9 cellular contexts compared by ENCODE assay signal in the genomic region with DNA sequence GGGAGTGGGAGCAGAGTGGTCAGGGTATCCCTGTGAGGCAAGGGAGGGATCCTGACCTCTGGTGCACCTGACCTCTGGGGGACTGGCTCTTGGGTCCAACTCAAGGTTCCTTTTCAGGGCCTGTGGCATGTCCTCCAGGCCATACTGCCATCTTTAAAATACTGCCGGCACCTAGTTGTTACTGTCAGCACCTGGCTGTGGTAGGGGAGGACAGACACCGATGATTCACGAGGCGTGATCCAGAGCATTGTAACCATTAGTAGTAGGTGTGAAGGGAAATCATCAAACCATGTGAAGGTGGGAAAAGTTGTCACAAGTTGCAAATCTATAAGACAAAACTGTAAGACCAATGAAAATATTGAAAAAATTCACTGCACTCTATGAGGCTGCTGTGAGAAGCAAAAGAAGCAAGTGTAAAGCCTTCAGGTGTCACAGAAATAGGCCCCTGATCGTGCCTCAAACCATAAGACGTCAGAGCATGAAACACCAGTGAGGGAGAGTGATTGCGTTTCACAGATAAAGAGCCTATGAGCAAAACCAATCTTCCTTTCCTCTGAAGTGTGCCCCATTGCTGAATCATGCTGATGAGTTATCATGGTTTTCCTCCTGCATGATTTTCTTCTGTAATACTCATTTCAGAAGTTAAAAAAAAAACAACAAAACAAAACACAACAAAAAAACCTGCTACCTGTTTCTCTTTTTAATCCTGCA. TPM values are rescaled to one million over a fixed set of nuclear protein-coding genes. Genes with fewer than 3 reads are reported as not detected.
DNase-seq lines count a peak whose midpoint lies in the region; ATAC-seq, FAIRE-seq and TF ChIP-seq lines count a peak whose summit lies in the region.
"Had no signal": no experiment of that assay in that cellular context is flagged by ENCODE, and none has a peak within 500 bp of the region (broad histone marks: within the 10 kb centered on the region; RNA-seq: fewer than 3 reads in every experiment).

No MANE protein-coding gene starts in this region.

- peak; percentile 89 to 90 for ATAC-seq in activated T-cell treated with anti-CD3 and anti-CD28 coated beads, Interleukin-2, amount 50 U/mL, for 72 hours (replicated peaks in 1 of 2)
- no peak for ATAC-seq in HG03469 (IDR thresholded peaks at IDR 0.05; ENCODE audit: unreplicated experiment)

- H3K36me3 Mint-ChIP-seq in activated T-cell treated with anti-CD3 and anti-CD28 coated beads, Interleukin-2, amount 50 U/mL, for 72 hours (ENCODE audit: insufficient read depth in 2 of 2), result peaks cover 0 to 2% of the 10 kb centered on the region in 2 donors
- no peaks in the 10 kb centered on the region for H3K36me3 Mint-ChIP-seq in type B pancreatic cell
- H3K36me3 Mint-ChIP-seq: brain had no signal

- peak overlapping the region; percentile 77 to 78 for H3K4me3 Mint-ChIP-seq in activated T-cell treated with anti-CD3 and anti-CD28 coated beads, Interleukin-2, amount 50 U/mL, for 72 hours
- no peak overlapping the region for H3K4me3 Mint-ChIP-seq in type B pancreatic cell
- H3K4me3 Mint-ChIP-seq: brain had no signal

- H3K9me3 Mint-ChIP-seq in activated T-cell treated with anti-CD3 and anti-CD28 coated beads, Interleukin-2, amount 50 U/mL, for 72 hours, result no peaks in the 10 kb centered on the region
- no peaks in the 10 kb centered on the region for H3K9me3 Mint-ChIP-seq in type B pancreatic cell

- no peak for TF ChIP-seq CTCF in type B pancreatic cell (conservative IDR thresholded peaks at IDR 0.05)

- H3K27ac Mint-ChIP-seq in activated T-cell treated with anti-CD3 and anti-CD28 coated beads, Interleukin-2, amount 50 U/mL, for 72 hours, result peak overlapping the region; percentile 94
- H3K27ac Mint-ChIP-seq in type B pancreatic cell, result peak overlapping the region; percentile 2

- peaks cover 92% of the 10 kb centered on the region for H3K4me1 Mint-ChIP-seq in activated T-cell treated with anti-CD3 and anti-CD28 coated beads, Interleukin-2, amount 50 U/mL, for 72 hours (ENCODE audit: low read depth)
- H3K4me1 Mint-ChIP-seq in type B pancreatic cell (ENCODE audit: unreplicated experiment), result peaks cover 25% of the 10 kb centered on the region

- peak; percentile 35 for DNase-seq in AG08396 (ENCODE audit: low spot score)
- peak; percentile 63 for DNase-seq in HPDE6-E6E7 (ENCODE audit: extremely low spot score)
- DNase-seq in activated T-cell treated with anti-CD3 and anti-CD28 coated beads, Interleukin-2, amount 50 U/mL, for 72 hours, result peak; percentile 72 to 80
- peak; percentile 68 for DNase-seq in kidney tubule cell (ENCODE audit: low spot score)
- no peak for DNase-seq in type B pancreatic cell (ENCODE audit: extremely low spot score, unreplicated experiment)
- DNase-seq in NCI-H1436 (lab: John Stamatoyannopoulos, UW), result no peak
- DNase-seq in HTR-8/SVneo (ENCODE audit: insufficient read length, low spot score), result no peak

- H3K27me3 Mint-ChIP-seq in activated T-cell treated with anti-CD3 and anti-CD28 coated beads, Interleukin-2, amount 50 U/mL, for 72 hours (ENCODE audit: low read depth), result no peaks in the 10 kb centered on the region
- H3K27me3 Mint-ChIP-seq in type B pancreatic cell, result no peaks in the 10 kb centered on the region
- H3K27me3 Mint-ChIP-seq: brain had no signal

- no peak for FAIRE-seq in HTR-8/SVneo (lab: Jason Lieb, UNC)

RNA-seq across cellular contexts. Expression of gene CDC7, which starts 55.3 kb away (rescaled TPM):
- total RNA-seq in activated T-cell treated with anti-CD3 and anti-CD28 coated beads, Interleukin-2, amount 50 U/mL, for 72 hours, result 10 to 100 TPM; 39.0 to 45.3 TPM
- 11.6 and 29.7 TPM in 2 replicates for total RNA-seq in type B pancreatic cell (ENCODE audit: low replicate concordance)

Comparison
In these comparisons a context has a peak if more than half of its experiments do, and no peak if none do; other contexts are left out.
1. DNase-seq: peak in AG08396 (single experiment), HPDE6-E6E7 (single experiment), activated T-cell treated with anti-CD3 and anti-CD28 coated beads, Interleukin-2, amount 50 U/mL, for 72 hours (2 of 2) and kidney tubule cell (single experiment); none in type B pancreatic cell (single experiment), NCI-H1436 (single experiment) and HTR-8/SVneo (single experiment).